1 cellular context compared by ENCODE assay signal in genomic region chr18:3607309-3608098, GRCh38.
TF ChIP-seq lines count a peak whose summit lies in the region.

No MANE protein-coding gene starts in this region.

TF ChIP-seq in HCT116, 20 proteins besides CTCF, POLR2A, EP300 and RAD21 (continued from another document):
- no peak for TF ChIP-seq REST (IDR thresholded peaks at IDR 0.05; ENCODE audit: low read depth)
- no peak for TF ChIP-seq ZNF274 (IDR thresholded peaks at IDR 0.05; ENCODE audit: low read depth, low read length)
- no peak for TF ChIP-seq SP1 (IDR thresholded peaks at IDR 0.05; ENCODE audit: low read depth)
- no peak for TF ChIP-seq ZFX (IDR thresholded peaks at IDR 0.05)
- no peak for TF ChIP-seq TCF7L2 (IDR thresholded peaks at IDR 0.05; ENCODE audit: borderline replicate concordance, extremely low read depth, insufficient read depth, insufficient read length)
- no peak for TF ChIP-seq ELF1 (IDR thresholded peaks at IDR 0.05; ENCODE audit: borderline replicate concordance, low read depth)
- no peak for TF ChIP-seq JUND (IDR thresholded peaks at IDR 0.05)
- TF ChIP-seq EGR1 (IDR thresholded peaks at IDR 0.05; ENCODE audit: low read depth), result no peak
TF ChIP-seq in HCT116: peak in this region for 0.
